ENCODE assay signal across 31 cellular contexts in genomic region chr1:228922722-228923376, GRCh38.
"Had no signal": no experiment of that assay in that cellular context is flagged by ENCODE, and none has a peak within 500 bp of the region (broad histone marks: within the 10 kb centered on the region; RNA-seq: fewer than 3 reads in every experiment).

No MANE protein-coding gene starts in this region.

- H3K36me3 ChIP-seq: adrenal gland, MG63, Peyer's patch, SJSA1 had no signal

- H3K27ac Mint-ChIP-seq: activated CD4-positive, alpha-beta T cell treated with anti-CD3 and anti-CD28 coated beads, Interleukin-2, amount 10 ng/mL, durations not matched to agents 24 days and 14 days; activated CD8-positive, alpha-beta T cell treated with anti-CD3 and anti-CD28 coated beads, Interleukin-2, amount 10 ng/mL, durations not matched to agents 7 days and 5 days; activated naive CD4-positive, alpha-beta T cell treated with anti-CD3 and anti-CD28 coated beads for 36 hours; activated naive CD4-positive, alpha-beta T cell treated with anti-CD3 and anti-CD28 coated beads, Interleukin-2, amount 50 U/mL, for 72 hours; activated T-helper 1 cell treated with anti-CD3 and anti-CD28 coated beads, Interleukin-12 subunit alpha, Interleukin-12 subunit beta, Interleukin-2, Interleukin-4 antibody, amounts not matched to agents 30 ng/mL and 10 ng/mL and 1 ng/mL, durations not matched to agents 14 hours and 24 hours and 36 hours; brain; T-helper 1 cell treated with Interleukin-12 subunit alpha and Interleukin-12 subunit beta and Interleukin-4 antibody, amounts not matched to agents 30 μg/mL and 1 μg/mL, for 36 hours; T-helper 2 cell treated with Interferon-gamma antibody and Interleukin-4, amounts not matched to agents 5 μg/mL and 100 μg/mL, for 36 hours had no signal

- H3K4me3 ChIP-seq: adrenal gland, MG63, Peyer's patch, SJSA1 had no signal

- H3K9me3 ChIP-seq: adrenal gland, MG63, Peyer's patch, SK-N-SH had no signal

- H3K27ac ChIP-seq: adrenal gland, Peyer's patch, SJSA1 had no signal

- H3K4me3 Mint-ChIP-seq: activated CD4-positive, alpha-beta T cell treated with anti-CD3 and anti-CD28 coated beads, Interleukin-2, amount 10 ng/mL, durations not matched to agents 24 days and 14 days; activated CD8-positive, alpha-beta T cell treated with anti-CD3 and anti-CD28 coated beads, Interleukin-2, amount 10 ng/mL, durations not matched to agents 7 days and 5 days; activated naive CD4-positive, alpha-beta T cell treated with anti-CD3 and anti-CD28 coated beads for 36 hours; activated T-cell treated with anti-CD3 and anti-CD28 coated beads, Interleukin-2, amount 50 U/mL, for 4 hours; activated T-helper 1 cell treated with anti-CD3 and anti-CD28 coated beads, Interleukin-12 subunit alpha, Interleukin-12 subunit beta, Interleukin-2, Interleukin-4 antibody, amounts not matched to agents 30 ng/mL and 10 ng/mL and 1 ng/mL, durations not matched to agents 14 hours and 24 hours and 36 hours; brain; T-helper 1 cell treated with Interleukin-12 subunit alpha and Interleukin-12 subunit beta and Interleukin-4 antibody, amounts not matched to agents 30 μg/mL and 1 μg/mL, for 36 hours; T-helper 2 cell treated with Interferon-gamma antibody and Interleukin-4, amounts not matched to agents 5 μg/mL and 100 μg/mL, for 36 hours had no signal

- H3K4me1 ChIP-seq: Peyer's patch had no signal

- H3K27me3 ChIP-seq: adrenal gland, MG63, Peyer's patch, SJSA1 had no signal

- H3K9me2 ChIP-seq: SK-N-SH had no signal

- DNase-seq: activated CD4-positive, alpha-beta T cell treated with anti-CD3 and anti-CD28 coated beads, Interleukin-2, amount 10 ng/mL, durations not matched to agents 24 days and 14 days; activated CD4-positive, alpha-beta T cell treated with anti-CD3 and anti-CD28 coated beads, Interleukin-2, amount 50 U/mL, for 4 hours; activated CD8-positive, alpha-beta memory T cell treated with anti-CD3 and anti-CD28 coated beads, Interleukin-2, amount 50 U/mL, for 4 hours; activated CD8-positive, alpha-beta T cell treated with anti-CD3 and anti-CD28 coated beads, Interleukin-2, amount 10 ng/mL, durations not matched to agents 7 days and 5 days; activated gamma-delta T cell treated with Interleukin-2 at 50 U/mL for 16 hours; activated naive CD4-positive, alpha-beta T cell treated with anti-CD3 and anti-CD28 coated beads for 36 hours; activated T-cell treated with anti-CD3 and anti-CD28 coated beads for 4 hours; activated T-cell treated with anti-CD3 and anti-CD28 coated beads, Interleukin-2, amount 50 U/mL, for 4 hours; adrenal gland; anterior cingulate cortex; caudate nucleus; Kasumi-1; MG63; NCI-H1048; NCI-H1105 treated with DMSO at 0.1 percent for 48 hours; NCI-H1436; NCI-H1694; NCI-H2029; NCI-H345; NCI-H524 treated with DMSO at 0.1 percent for 48 hours; PC-3; Peyer's patch; RPMI8226; SHP77 treated with DMSO at 0.1 percent for 48 hours; SK-N-SH had no signal

- H3K4me2 ChIP-seq: SK-N-SH had no signal

- ATAC-seq: activated CD8-positive, alpha-beta T cell treated with anti-CD3 and anti-CD28 coated beads, Interleukin-2, amount 10 ng/mL, durations not matched to agents 7 days and 5 days; activated naive CD4-positive, alpha-beta T cell treated with anti-CD3 and anti-CD28 coated beads, Interleukin-2, amount 50 U/mL, for 72 hours; activated T-cell treated with anti-CD3 and anti-CD28 coated beads, Interleukin-2, amount 50 U/mL, for 4 hours; PC-3 had no signal

- H3K9me3 Mint-ChIP-seq: activated CD4-positive, alpha-beta T cell treated with anti-CD3 and anti-CD28 coated beads, Interleukin-2, amount 10 ng/mL, durations not matched to agents 24 days and 14 days; activated naive CD4-positive, alpha-beta T cell treated with anti-CD3 and anti-CD28 coated beads for 36 hours; activated T-cell treated with anti-CD3 and anti-CD28 coated beads, Interleukin-2, amount 50 U/mL, for 4 hours; activated T-helper 1 cell treated with anti-CD3 and anti-CD28 coated beads, Interleukin-12 subunit alpha, Interleukin-12 subunit beta, Interleukin-2, Interleukin-4 antibody, amounts not matched to agents 30 ng/mL and 10 ng/mL and 1 ng/mL, durations not matched to agents 14 hours and 24 hours and 36 hours; T-helper 1 cell treated with Interleukin-12 subunit alpha and Interleukin-12 subunit beta and Interleukin-4 antibody, amounts not matched to agents 30 μg/mL and 1 μg/mL, for 36 hours; T-helper 2 cell treated with Interferon-gamma antibody and Interleukin-4, amounts not matched to agents 5 μg/mL and 100 μg/mL, for 36 hours had no signal

- H3K9ac ChIP-seq: SK-N-SH had no signal
